ENCODE assay signal across 16 cellular contexts in genomic region chr13:75330770-75331169, GRCh38.
A peak's percentile ranks its signal among the peaks of the same experiment; 100 is the strongest.
DNase-seq lines count a peak whose midpoint lies in the region; ATAC-seq and FAIRE-seq lines count a peak whose summit lies in the region.
"Had no signal": no experiment of that assay in that cellular context is flagged by ENCODE, and none has a peak within 500 bp of the region (broad histone marks: within the 10 kb centered on the region; RNA-seq: fewer than 3 reads in every experiment).

No MANE protein-coding gene starts in this region.

- FAIRE-seq in islet of Langerhans (lab: Jason Lieb, UNC) = peak; percentile 79
- no peak for FAIRE-seq in HTR-8/SVneo (lab: Jason Lieb, UNC)
- FAIRE-seq: A549, GM19239 had no signal

- POLR2A ChIA-PET in activated CD4-positive, alpha-beta T cell treated with anti-CD3 and anti-CD28 coated beads for 36 hours (lab: Charles Lee) = interaction anchor here (0.9 kb wide), 1 partner anchor 18 kb away, joined by 3 read pairs; no protein-coding TSS in a partner anchor

- intact Hi-C loops in activated CD4-positive, alpha-beta T cell treated with anti-CD3 and anti-CD28 coated beads for 36 hours (cut with DNase I, micrococcal nuclease) = no loop called here

- no peak for ATAC-seq in activated CD4-positive, alpha-beta T cell treated with anti-CD3 and anti-CD28 coated beads for 36 hours
- ATAC-seq: A549 had no signal

- H3K36me3 Mint-ChIP-seq in activated CD4-positive, alpha-beta T cell treated with anti-CD3 and anti-CD28 coated beads for 36 hours (ENCODE audit: low read depth) = peaks cover 2% of the 10 kb centered on the region

- no peak overlapping the region for H3K27ac Mint-ChIP-seq in activated CD4-positive, alpha-beta T cell treated with anti-CD3 and anti-CD28 coated beads for 36 hours

- no peaks in the 10 kb centered on the region for H3K27me3 Mint-ChIP-seq in activated CD4-positive, alpha-beta T cell treated with anti-CD3 and anti-CD28 coated beads for 36 hours
- H3K27me3 Mint-ChIP-seq: CD4-positive, alpha-beta T cell had no signal

- no peak overlapping the region for H3K4me3 Mint-ChIP-seq in activated CD4-positive, alpha-beta T cell treated with anti-CD3 and anti-CD28 coated beads for 36 hours
- H3K4me3 Mint-ChIP-seq: CD4-positive, alpha-beta T cell had no signal

- no peaks in the 10 kb centered on the region for H3K9me3 Mint-ChIP-seq in activated CD4-positive, alpha-beta T cell treated with anti-CD3 and anti-CD28 coated beads for 36 hours (ENCODE audit: low read depth)
- H3K9me3 Mint-ChIP-seq: CD4-positive, alpha-beta T cell had no signal

- DNase-seq in activated CD4-positive, alpha-beta T cell treated with anti-CD3 and anti-CD28 coated beads for 36 hours = peak; percentile 16
- DNase-seq in activated CD4-positive, alpha-beta T cell treated with anti-CD3 and anti-CD28 coated beads for 1 hour = no peak
- DNase-seq in stimulated activated naive CD4-positive, alpha-beta T cell treated with Interleukin-2 at 50 U/mL for 16 hours (lab: John Stamatoyannopoulos, UW) = peak; percentile 3
- DNase-seq in stimulated activated naive CD4-positive, alpha-beta T cell (lab: John Stamatoyannopoulos, UW) = no peak
- no peak for DNase-seq in effector CD4-positive, alpha-beta T cell
- DNase-seq in HTR-8/SVneo (ENCODE audit: insufficient read length, low spot score) = no peak
- no peak for DNase-seq in NCI-H345 (lab: John Stamatoyannopoulos, UW)
- DNase-seq: AML-193; CD4-positive, alpha-beta T cell; DMS153; DMS79; GF-D8; IMR-90 had no signal

- peaks cover 16% of the 10 kb centered on the region for H3K4me1 Mint-ChIP-seq in activated CD4-positive, alpha-beta T cell treated with anti-CD3 and anti-CD28 coated beads for 36 hours

- CTCF ChIA-PET in activated CD4-positive, alpha-beta T cell treated with anti-CD3 and anti-CD28 coated beads for 36 hours (lab: Charles Lee) = interaction anchor here (0.9 to 2.6 kb wide), 6 partner anchors 18 to 45 kb away, joined by 3 to 19 read pairs (median 4); no protein-coding TSS in a partner anchor

Comparison
In these comparisons a context has a peak if more than half of its experiments do, and no peak if none do; other contexts are left out.
1. DNase-seq: peak in activated CD4-positive, alpha-beta T cell treated with anti-CD3 and anti-CD28 coated beads for 36 hours (single experiment) and stimulated activated naive CD4-positive, alpha-beta T cell treated with Interleukin-2 at 50 U/mL for 16 hours (single experiment); none in activated CD4-positive, alpha-beta T cell treated with anti-CD3 and anti-CD28 coated beads for 1 hour (single experiment), stimulated activated naive CD4-positive, alpha-beta T cell (0 of 6), effector CD4-positive, alpha-beta T cell (single experiment), HTR-8/SVneo (single experiment) and NCI-H345 (single experiment).